In genomic region chr17:3718251-3718650, GRCh38 we compare ENCODE assay signal across 21 cellular contexts. TPM values are rescaled to one million over a fixed set of nuclear protein-coding genes. Genes with fewer than 3 reads are reported as not detected.
A peak's percentile ranks its signal among the peaks of the same experiment; 100 is the strongest.
DNase-seq lines count a peak whose midpoint lies in the region; ATAC-seq, FAIRE-seq and TF ChIP-seq lines count a peak whose summit lies in the region.
"Had no signal": no experiment of that assay in that cellular context is flagged by ENCODE, and none has a peak within 500 bp of the region (broad histone marks: within the 10 kb centered on the region; RNA-seq: fewer than 3 reads in every experiment).

No MANE protein-coding gene starts in this region.

- dilution Hi-C loops in endothelial cell of umbilical vein (cut with MboI; ENCODE audit: extremely low pct_ligation_motif_present, low sequenced_read_pairs), result no loop called here

- H3K4me3 Mint-ChIP-seq in natural killer cell treated with Interleukin-12 subunit alpha and Interleukin-12 subunit beta and Interleukin-15 and Interleukin-18, amount 100 ng/mL, for 72 hours, result peak overlapping the region; percentile 66
- no peak overlapping the region for H3K4me3 Mint-ChIP-seq in natural killer cell
- no peak overlapping the region for H3K4me3 Mint-ChIP-seq in glutamatergic neuron (ENCODE audit: unreplicated experiment)
- H3K4me3 Mint-ChIP-seq: B cell had no signal

- H3K27ac ChIP-seq in endothelial cell of umbilical vein (ENCODE audit: insufficient read depth, low read depth, low read length), result no peak overlapping the region
- H3K27ac ChIP-seq: HL-60, PC-9, SJSA1 had no signal

- CTCF ChIA-PET in endothelial cell of umbilical vein (lab: Charles Lee), result interaction anchor here (2.9 kb wide), 1 partner anchor 36 kb away, joined by 11 read pairs; no protein-coding TSS in a partner anchor

- H3K36me3 ChIP-seq in Loucy (ENCODE audit: insufficient read depth, low read length) (peaks cover 21% of the 10 kb centered on the region; the same call in 1 of the 2 replicates), endothelial cell of umbilical vein (ENCODE audit: control insufficient read depth in 2 of 2, extremely low read depth in 1 of 2, insufficient read depth in 2 of 2, low read length in 2 of 2) (peaks cover 9 to 14% of the 10 kb centered on the region in 2 experiments)

- no peak for DNase-seq in natural killer cell treated with Interleukin-12 subunit alpha and Interleukin-12 subunit beta and Interleukin-15 and Interleukin-18, amount 100 ng/mL, for 72 hours (ENCODE audit: low spot score)
- DNase-seq in natural killer cell, result no peak
- DNase-seq in endothelial cell of umbilical vein (ENCODE audit: low read depth, low spot score), result peak; percentile 15
- no peak for DNase-seq in glutamatergic neuron
- DNase-seq in COLO829 (ENCODE audit: low spot score), result no peak
- no peak for DNase-seq in NCI-H2081 treated with DMSO at 0.1 percent for 48 hours (lab: John Stamatoyannopoulos, UW)
- DNase-seq: DND-41, GDM1, HCEC 1CT, NCI-H1436, NCI-H2029 treated with DMSO at 0.1 percent for 48 hours, NCI-H510A, NCI-H82, PC-9 had no signal

- TF ChIP-seq CTCF in natural killer cell (IDR thresholded peaks at IDR 0.05), result no peak
- TF ChIP-seq CTCF in Loucy (conservative IDR thresholded peaks at IDR 0.05; ENCODE audit: low read length), result no peak
- TF ChIP-seq CTCF in endothelial cell of umbilical vein (IDR thresholded peaks at IDR 0.05; ENCODE audit: extremely low read depth in 1 of 2, insufficient read depth in 1 of 2, low read depth in 1 of 2, low read length in 2 of 2), result no peak
- TF ChIP-seq CTCF in glutamatergic neuron (IDR thresholded peaks at IDR 0.05; ENCODE audit: partially characterized antibody, unreplicated experiment), result no peak

- H3K4me1 Mint-ChIP-seq in natural killer cell treated with Interleukin-12 subunit alpha and Interleukin-12 subunit beta and Interleukin-15 and Interleukin-18, amount 100 ng/mL, for 72 hours (ENCODE audit: low read depth in 2 of 2), result peaks cover 57 to 72% of the 10 kb centered on the region in 2 donors
- H3K4me1 Mint-ChIP-seq in natural killer cell (peaks cover 17 to 31% of the 10 kb centered on the region in 2 donors), glutamatergic neuron (ENCODE audit: low read depth, unreplicated experiment) (peaks cover 6% of the 10 kb centered on the region)

- no peaks in the 10 kb centered on the region for H3K9me3 Mint-ChIP-seq in natural killer cell treated with Interleukin-12 subunit alpha and Interleukin-12 subunit beta and Interleukin-15 and Interleukin-18, amount 100 ng/mL, for 72 hours
- H3K9me3 Mint-ChIP-seq in natural killer cell (no peaks in the 10 kb centered on the region), glutamatergic neuron (ENCODE audit: unreplicated experiment) (peaks cover 6% of the 10 kb centered on the region)
- H3K9me3 Mint-ChIP-seq: CD8-positive, alpha-beta memory T cell had no signal

- H3K9me2 ChIP-seq in Loucy (replicated peaks; ENCODE audit: low read depth, low read length), result no peaks in the 10 kb centered on the region

- H3K36me3 Mint-ChIP-seq in natural killer cell treated with Interleukin-12 subunit alpha and Interleukin-12 subunit beta and Interleukin-15 and Interleukin-18, amount 100 ng/mL, for 72 hours, result peaks cover 62% of the 10 kb centered on the region
- H3K36me3 Mint-ChIP-seq in natural killer cell, result peaks cover 30% of the 10 kb centered on the region
- H3K36me3 Mint-ChIP-seq in glutamatergic neuron (ENCODE audit: unreplicated experiment), result no peaks in the 10 kb centered on the region

- H3K4me2 ChIP-seq in Loucy (ENCODE audit: low read depth, low read length, poor library complexity, severe bottlenecking) (peak overlapping the region; percentile 34), endothelial cell of umbilical vein (ENCODE audit: insufficient read depth, low read length) (no peak overlapping the region)
- H3K4me2 ChIP-seq: PC-9 had no signal

- no peak overlapping the region for H3K4me3 ChIP-seq in Loucy (ENCODE audit: low read length, poor library complexity, severe bottlenecking)
- no peak overlapping the region for H3K4me3 ChIP-seq in endothelial cell of umbilical vein (replicated peaks in 1 of 3; ENCODE audit: insufficient read depth in 1 of 3, low read depth in 1 of 3, low read length in 3 of 3)
- H3K4me3 ChIP-seq: GM12878, PC-9, SJSA1 had no signal

- POLR2A ChIA-PET in endothelial cell of umbilical vein (lab: Charles Lee), result no interaction called here

- TF ChIP-seq POLR2A in endothelial cell of umbilical vein (IDR thresholded peaks at IDR 0.05; ENCODE audit: low read depth, low read length), result no peak

- no peaks in the 10 kb centered on the region for H3F3A ChIP-seq in Loucy (ENCODE audit: low read depth)

- no peaks in the 10 kb centered on the region for H3K9me1 ChIP-seq in endothelial cell of umbilical vein (replicated peaks; ENCODE audit: control insufficient read depth, extremely low read depth, insufficient read depth, low read length)

- no TSS peak for BruUV-seq in endothelial cell of umbilical vein (replicated peaks; lab: Mats Ljungman, UMichigan)

- ATAC-seq in natural killer cell treated with Interleukin-12 subunit alpha and Interleukin-12 subunit beta and Interleukin-15 and Interleukin-18, amount 100 ng/mL, for 72 hours, result no peak
- no peak for ATAC-seq in natural killer cell
- ATAC-seq: GM12878 had no signal

- H3K9ac ChIP-seq in Loucy (ENCODE audit: low read depth, low read length, poor library complexity, severe bottlenecking) (no peak overlapping the region), endothelial cell of umbilical vein (replicated peaks; ENCODE audit: extremely low read depth, insufficient read depth, low read length) (no peak overlapping the region)

- H2AFZ ChIP-seq in Loucy (ENCODE audit: low read length), result no peak overlapping the region
- H2AFZ ChIP-seq in endothelial cell of umbilical vein (ENCODE audit: low read depth, low read length), result no peak overlapping the region
- H2AFZ ChIP-seq: PC-9 had no signal

- H3K27ac Mint-ChIP-seq in natural killer cell treated with Interleukin-12 subunit alpha and Interleukin-12 subunit beta and Interleukin-15 and Interleukin-18, amount 100 ng/mL, for 72 hours, result peak overlapping the region; percentile 80 to 90
- no peak overlapping the region for H3K27ac Mint-ChIP-seq in natural killer cell
- H3K27ac Mint-ChIP-seq in glutamatergic neuron (ENCODE audit: unreplicated experiment), result no peak overlapping the region

- H3K9me3 ChIP-seq in Loucy (ENCODE audit: insufficient read depth, low read depth, low read length) (no peaks in the 10 kb centered on the region), endothelial cell of umbilical vein (replicated peaks; ENCODE audit: control insufficient read depth, insufficient read depth, low read length) (no peaks in the 10 kb centered on the region)
- H3K9me3 ChIP-seq: SJSA1 had no signal

- no peak for FAIRE-seq in endothelial cell of umbilical vein (lab: Jason Lieb, UNC)
- FAIRE-seq: GM12878, HTR-8/SVneo had no signal

- no peaks in the 10 kb centered on the region for H3K27me3 ChIP-seq in Loucy (ENCODE audit: insufficient read depth, low read length, poor library complexity, severe bottlenecking)
- H3K27me3 ChIP-seq in endothelial cell of umbilical vein (ENCODE audit: control insufficient read depth in 2 of 2, insufficient read depth in 2 of 2, low read length in 2 of 2), result no peaks in the 10 kb centered on the region
- H3K27me3 ChIP-seq: SJSA1 had no signal

- no peaks in the 10 kb centered on the region for H3K27me3 Mint-ChIP-seq in natural killer cell treated with Interleukin-12 subunit alpha and Interleukin-12 subunit beta and Interleukin-15 and Interleukin-18, amount 100 ng/mL, for 72 hours
- H3K27me3 Mint-ChIP-seq in natural killer cell (ENCODE audit: low read depth in 2 of 2) (no peaks in the 10 kb centered on the region), glutamatergic neuron (ENCODE audit: unreplicated experiment) (no peaks in the 10 kb centered on the region)
- H3K27me3 Mint-ChIP-seq: B cell; CD8-positive, alpha-beta memory T cell had no signal

- H3K79me2 ChIP-seq in Loucy (ENCODE audit: insufficient read depth, low read length), result peaks cover 35% of the 10 kb centered on the region
- peaks cover 13% of the 10 kb centered on the region for H3K79me2 ChIP-seq in endothelial cell of umbilical vein (ENCODE audit: control insufficient read depth, insufficient read depth, low read length)

- intact Hi-C loops in natural killer cell (cut with micrococcal nuclease), result no loop called here
- intact Hi-C loops in endothelial cell of umbilical vein (cut with micrococcal nuclease), result no loop called here

- H4K20me1 ChIP-seq in Loucy (ENCODE audit: insufficient read depth, low read length, poor library complexity, severe bottlenecking) (no peaks in the 10 kb centered on the region), endothelial cell of umbilical vein (replicated peaks; ENCODE audit: control insufficient read depth, extremely low read depth, insufficient read depth, low read length) (no peaks in the 10 kb centered on the region)

- H3K4me1 ChIP-seq in Loucy (ENCODE audit: insufficient read depth, low read length, poor library complexity, severe bottlenecking), result peaks cover 60% of the 10 kb centered on the region
- peaks cover 19% of the 10 kb centered on the region for H3K4me1 ChIP-seq in endothelial cell of umbilical vein (ENCODE audit: control insufficient read depth, extremely low read depth, insufficient read depth, low read length)

RNA-seq across cellular contexts. Expression of gene HASPIN, which starts 5.5 kb away (rescaled TPM):
- total RNA-seq in natural killer cell treated with Interleukin-12 subunit alpha and Interleukin-12 subunit beta and Interleukin-15 and Interleukin-18, amount 100 ng/mL, for 72 hours, result 10 to 100 TPM; 44.2 to 64.6 TPM
- total RNA-seq in natural killer cell (under 1 TPM; 0.33 to 0.79 (median 0.70) TPM), endothelial cell of umbilical vein (11.8 and 13.2 TPM in 2 replicates), glutamatergic neuron (ENCODE audit: unreplicated experiment) (2.3 TPM)
- 2.7 TPM in 2 replicates for polyA plus RNA-seq in endothelial cell of umbilical vein
- 4.3 and 4.5 TPM in 2 replicates for polyA plus RNA-seq in endothelial cell of umbilical vein (2011; cell fraction: cytosol; rRNA removed)
- polyA plus RNA-seq in endothelial cell of umbilical vein (2011; cell fraction: nucleus; rRNA removed), result 2.4 and 3.0 TPM in 2 replicates
- 2.5 and 4.2 TPM in 2 replicates for polyA plus RNA-seq in endothelial cell of umbilical vein (2012)
- 6.2 and 7.7 TPM in 2 replicates for polyA minus RNA-seq in endothelial cell of umbilical vein
- polyA minus RNA-seq in endothelial cell of umbilical vein (2011; cell fraction: cytosol; rRNA and poly(A)+ RNA removed), result 22.3 TPM
- 3.2 and 5.0 TPM in 2 replicates for polyA minus RNA-seq in endothelial cell of umbilical vein (2011; cell fraction: nucleus; rRNA and poly(A)+ RNA removed)

RNA-seq across cellular contexts. Expression of gene P2RX5, which starts 22.3 kb away (rescaled TPM):
- total RNA-seq in natural killer cell treated with Interleukin-12 subunit alpha and Interleukin-12 subunit beta and Interleukin-15 and Interleukin-18, amount 100 ng/mL, for 72 hours, result 1,000 to 10,000 TPM; 2,596 to 3,366 TPM
- 10 to 100 TPM in 1 of 3 donors, 1 to 10 TPM in 2; 7.8 to 15.4 (median 9.2) TPM for total RNA-seq in natural killer cell
- 0.22 and 0.37 TPM in 2 replicates for total RNA-seq in endothelial cell of umbilical vein
- 0.10 and 0.19 TPM in 2 replicates for polyA plus RNA-seq in endothelial cell of umbilical vein
- 0.08 and 0.15 TPM in 2 replicates for polyA plus RNA-seq in endothelial cell of umbilical vein (2011; cell fraction: cytosol; rRNA removed)
- 0.10 and 0.14 TPM in 2 replicates for polyA plus RNA-seq in endothelial cell of umbilical vein (2011; cell fraction: nucleus; rRNA removed)
- 0.41 TPM in 1 of 2 replicates, not detected in the other for polyA plus RNA-seq in endothelial cell of umbilical vein (2012)
- 0.70 TPM in 1 of 2 replicates, not detected in the other for polyA minus RNA-seq in endothelial cell of umbilical vein
- polyA minus RNA-seq in endothelial cell of umbilical vein (2011; cell fraction: cytosol; rRNA and poly(A)+ RNA removed), result 42.4 TPM
- not detected in 2 replicates for polyA minus RNA-seq in endothelial cell of umbilical vein (2011; cell fraction: nucleus; rRNA and poly(A)+ RNA removed)
- 6.6 TPM for total RNA-seq in glutamatergic neuron (ENCODE audit: unreplicated experiment)
- total RNA-seq: SJSA1 had no signal

RNA-seq across cellular contexts. Expression of gene EMC6, which starts 49.6 kb away (rescaled TPM):
- 10 to 100 TPM; 43.7 to 56.2 TPM for total RNA-seq in natural killer cell treated with Interleukin-12 subunit alpha and Interleukin-12 subunit beta and Interleukin-15 and Interleukin-18, amount 100 ng/mL, for 72 hours
- total RNA-seq in natural killer cell, result 10 to 100 TPM; 29.3 to 34.7 (median 32.1) TPM
- 54.0 and 62.2 TPM in 2 replicates for total RNA-seq in endothelial cell of umbilical vein
- polyA plus RNA-seq in endothelial cell of umbilical vein, result 105 and 148 TPM in 2 replicates
- 58.1 and 73.4 TPM in 2 replicates for polyA plus RNA-seq in endothelial cell of umbilical vein (2011; cell fraction: cytosol; rRNA removed)
- 19.0 and 22.6 TPM in 2 replicates for polyA plus RNA-seq in endothelial cell of umbilical vein (2011; cell fraction: nucleus; rRNA removed)
- polyA plus RNA-seq in endothelial cell of umbilical vein (2012), result 41.7 and 65.4 TPM in 2 replicates
- polyA minus RNA-seq in endothelial cell of umbilical vein, result 18.8 and 21.5 TPM in 2 replicates
- polyA minus RNA-seq in endothelial cell of umbilical vein (2011; cell fraction: cytosol; rRNA and poly(A)+ RNA removed), result 52.3 TPM
- 8.3 and 10.8 TPM in 2 replicates for polyA minus RNA-seq in endothelial cell of umbilical vein (2011; cell fraction: nucleus; rRNA and poly(A)+ RNA removed)
- total RNA-seq in glutamatergic neuron (ENCODE audit: unreplicated experiment), result 44.4 TPM

RNA-seq across cellular contexts. Expression of gene TAX1BP3, which starts 49.9 kb away (rescaled TPM):
- total RNA-seq in natural killer cell treated with Interleukin-12 subunit alpha and Interleukin-12 subunit beta and Interleukin-15 and Interleukin-18, amount 100 ng/mL, for 72 hours, result 100 to 1,000 TPM; 135 to 204 TPM
- 10 to 100 TPM; 15.1 to 17.0 (median 16.3) TPM for total RNA-seq in natural killer cell
- 247 and 254 TPM in 2 replicates for total RNA-seq in endothelial cell of umbilical vein
- 315 and 359 TPM in 2 replicates for polyA plus RNA-seq in endothelial cell of umbilical vein
- polyA plus RNA-seq in endothelial cell of umbilical vein (2011; cell fraction: cytosol; rRNA removed), result 243 and 274 TPM in 2 replicates
- 115 and 129 TPM in 2 replicates for polyA plus RNA-seq in endothelial cell of umbilical vein (2011; cell fraction: nucleus; rRNA removed)
- polyA plus RNA-seq in endothelial cell of umbilical vein (2012), result 230 and 275 TPM in 2 replicates
- polyA minus RNA-seq in endothelial cell of umbilical vein, result 113 and 128 TPM in 2 replicates
- polyA minus RNA-seq in endothelial cell of umbilical vein (2011; cell fraction: cytosol; rRNA and poly(A)+ RNA removed), result 62.4 TPM
- polyA minus RNA-seq in endothelial cell of umbilical vein (2011; cell fraction: nucleus; rRNA and poly(A)+ RNA removed), result 42.9 and 53.8 TPM in 2 replicates
- total RNA-seq in glutamatergic neuron (ENCODE audit: unreplicated experiment), result 91.4 TPM

Comparison
In these comparisons a context has a peak if more than half of its experiments do, and no peak if none do; other contexts are left out.
1. H3K27ac Mint-ChIP-seq: peak in natural killer cell treated with Interleukin-12 subunit alpha and Interleukin-12 subunit beta and Interleukin-15 and Interleukin-18, amount 100 ng/mL, for 72 hours (2 of 2); none in natural killer cell (0 of 2) and glutamatergic neuron (single experiment).
2. RNA of gene P2RX5, which starts 22.3 kb away (total RNA-seq): 2,596 to 3,366 TPM in natural killer cell treated with Interleukin-12 subunit alpha and Interleukin-12 subunit beta and Interleukin-15 and Interleukin-18, amount 100 ng/mL, for 72 hours; 7.8 to 15.4 TPM in natural killer cell, 6.6 TPM in glutamatergic neuron (single experiment) and 0.22 to 0.37 TPM in endothelial cell of umbilical vein; every median in the first group is over 100 times any median in the second.